In the genomic region with DNA sequence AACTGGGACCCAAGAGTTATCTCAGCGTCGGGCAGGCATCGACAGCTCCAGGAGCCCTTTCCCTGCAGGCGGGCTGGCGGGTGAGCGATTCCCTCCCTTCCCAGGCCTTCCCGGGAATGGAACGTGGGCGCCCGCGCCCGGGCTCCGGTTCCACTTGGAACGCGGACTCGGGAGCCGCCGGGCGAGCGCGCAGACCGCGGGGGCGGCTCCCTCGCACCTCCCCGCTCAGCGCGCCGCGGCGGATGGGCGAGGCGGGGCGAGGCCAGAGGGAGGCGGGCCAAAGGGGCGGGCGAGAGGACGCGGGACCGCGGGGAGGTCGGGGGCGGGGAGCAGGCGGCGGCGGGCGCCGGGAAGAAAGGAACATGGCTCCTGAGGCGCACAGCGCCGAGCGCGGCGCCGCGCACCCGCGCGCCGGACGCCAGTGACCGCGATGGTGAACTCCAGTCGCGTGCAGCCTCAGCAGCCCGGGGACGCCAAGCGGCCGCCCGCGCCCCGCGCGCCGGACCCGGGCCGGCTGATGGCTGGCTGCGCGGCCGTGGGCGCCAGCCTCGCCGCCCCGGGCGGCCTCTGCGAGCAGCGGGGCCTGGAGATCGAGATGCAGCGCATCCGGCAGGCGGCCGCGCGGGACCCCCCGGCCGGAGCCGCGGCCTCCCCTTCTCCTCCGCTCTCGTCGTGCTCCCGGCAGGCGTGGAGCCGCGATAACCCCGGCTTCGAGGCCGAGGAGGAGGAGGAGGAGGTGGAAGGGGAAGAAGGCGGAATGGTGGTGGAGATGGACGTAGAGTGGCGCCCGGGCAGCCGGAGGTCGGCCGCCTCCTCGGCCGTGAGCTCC, we compare ENCODE assay signal across 8 cellular contexts. TPM values are rescaled to one million over a fixed set of nuclear protein-coding genes. Genes with fewer than 3 reads are reported as not detected.
DNase-seq lines count a peak whose midpoint lies in the region; ATAC-seq and TF ChIP-seq lines count a peak whose summit lies in the region.

A gene (plus strand): TSS at position 332 of the 829 bp plus-strand sequence. CDS start 99 bp downstream, at position 431.

- H3K9ac ChIP-seq in GM23248 = peak within 1 kb of the TSS; percentile 83

- POLR2A ChIA-PET in T-cell (lab: Charles Lee) = no interaction called here

- H3K4me1 ChIP-seq in GM23248 (ENCODE audit: insufficient read depth) (peaks cover 59% of the 10 kb centered on the region), heart right ventricle (peaks cover 7 to 54% (median 35%) of the 10 kb centered on the region in 9 donors), upper lobe of right lung (peaks cover 32% of the 10 kb centered on the region)

- peaks cover 7% of the 10 kb centered on the region; the same call in 1 of the 2 replicates for H4K20me1 ChIP-seq in GM23248 (ENCODE audit: insufficient read depth)

- peak within 1 kb of the TSS; percentile 88 for H3K4me2 ChIP-seq in GM23248 (ENCODE audit: unreplicated experiment)

- H3K4me1 Mint-ChIP-seq in T-cell (peaks cover 29 to 32% (median 29%) of the 10 kb centered on the region in 3 donors), progenitor cell of endocrine pancreas (ENCODE audit: low read depth) (peaks cover 19% of the 10 kb centered on the region)

- H3K36me3 ChIP-seq in GM23248 (ENCODE audit: low read depth) (no peaks in the 10 kb centered on the region), heart right ventricle (no peaks in the 10 kb centered on the region), upper lobe of right lung (no peaks in the 10 kb centered on the region)

- H3K36me3 Mint-ChIP-seq in T-cell (no peaks in the 10 kb centered on the region), progenitor cell of endocrine pancreas (ENCODE audit: insufficient read depth) (peaks cover 2% of the 10 kb centered on the region)

- H3K27ac Mint-ChIP-seq in T-cell = peak within 1 kb of the TSS in 1 of 2 donors; percentile 29
- peak within 1 kb of the TSS; percentile 69 for H3K27ac Mint-ChIP-seq in progenitor cell of endocrine pancreas

- H3K27me3 Mint-ChIP-seq in T-cell (peaks cover 0 to 13% of the 10 kb centered on the region in 2 donors), progenitor cell of endocrine pancreas (peaks cover 36% of the 10 kb centered on the region)

- H3K27me3 ChIP-seq in GM23248 (replicated peaks; ENCODE audit: insufficient read depth) (no peaks in the 10 kb centered on the region), heart right ventricle (no peaks in the 10 kb centered on the region), upper lobe of right lung (no peaks in the 10 kb centered on the region)

- intact Hi-C loops in heart right ventricle (cut with DNase I) (no loop called here), upper lobe of right lung (cut with DNase I) (no loop called here)

- no peaks in the 10 kb centered on the region for H3K9me2 ChIP-seq in GM23248 (ENCODE audit: insufficient read depth)

- H3K9me3 ChIP-seq in GM23248 (ENCODE audit: low read depth) = no peaks in the 10 kb centered on the region
- H3K9me3 ChIP-seq in heart right ventricle = no peaks in the 10 kb centered on the region
- H3K9me3 ChIP-seq in upper lobe of right lung = no peaks in the 10 kb centered on the region

- TF ChIP-seq CTCF in heart right ventricle (IDR thresholded peaks at IDR 0.05) = no peak
- no peak for TF ChIP-seq CTCF in progenitor cell of endocrine pancreas (IDR thresholded peaks at IDR 0.05; ENCODE audit: unreplicated experiment)
- TF ChIP-seq CTCF in upper lobe of right lung (IDR thresholded peaks at IDR 0.05) = no peak

- ATAC-seq in T-cell (replicated peaks in 1 of 4) = peak; percentile 95
- ATAC-seq in heart right ventricle = peak; percentile 94 to 98 (median 97)
- peak; percentile 98 for ATAC-seq in upper lobe of right lung

- peak within 1 kb of the TSS; percentile 86 to 94 (median 94) for H3K4me3 Mint-ChIP-seq in T-cell
- H3K4me3 Mint-ChIP-seq in progenitor cell of endocrine pancreas (ENCODE audit: low read depth) = peak within 1 kb of the TSS; percentile 88

- DNase-seq in GF-D8 (lab: John Stamatoyannopoulos, UW) = peak; percentile 9
- DNase-seq in GM23248 = peak; percentile 93
- DNase-seq in LHCN-M2 (ENCODE audit: low read depth) = peak; percentile 77
- peak; percentile 8 to 70 (median 52) for DNase-seq in T-cell
- peak; percentile 89 to 91 for DNase-seq in heart right ventricle
- DNase-seq in progenitor cell of endocrine pancreas (ENCODE audit: low spot score, unreplicated experiment) = peak; percentile 55
- DNase-seq in upper lobe of right lung = peak; percentile 93

- in situ Hi-C loops in GM23248 (cut with MboI) = no loop called here

- H2AFZ ChIP-seq in GM23248 = peak within 1 kb of the TSS; percentile 78

- peaks cover 44% of the 10 kb centered on the region for H3K79me2 ChIP-seq in GM23248 (ENCODE audit: insufficient read depth)

- H3K27ac ChIP-seq in GM23248 = peak within 1 kb of the TSS; percentile 55
- peak within 1 kb of the TSS; percentile 19 for H3K27ac ChIP-seq in adipose tissue (ENCODE audit: low read depth, low read length)
- peak within 1 kb of the TSS; percentile 51 to 87 (median 83) for H3K27ac ChIP-seq in heart right ventricle
- peak within 1 kb of the TSS; percentile 60 for H3K27ac ChIP-seq in upper lobe of right lung

- CTCF ChIA-PET in T-cell (lab: Charles Lee) = no interaction called here

- H3K9me3 Mint-ChIP-seq in T-cell (no peaks in the 10 kb centered on the region), progenitor cell of endocrine pancreas (ENCODE audit: low read depth) (no peaks in the 10 kb centered on the region)

- peaks cover 50% of the 10 kb centered on the region for H3F3A ChIP-seq in GM23248 (ENCODE audit: insufficient read depth)

- WGBS in GM23248 (ENCODE audit: low coverage in 1 of 2, low lambda C conversion rate in 2 of 2, missing lambda C conversion rate in 2 of 2), 2 experiments = 1 to 2% methylated on average over 66 to 75 of the region's 117 CpGs
- WGBS in adipose tissue, 3 donors = 0 to 1% (median 1%) methylated on average over 36 to 116 of the region's 117 CpGs
- 1% methylated on average over 99 to 113 of the region's 117 CpGs for WGBS in heart right ventricle, 2 donors

- H3K4me3 ChIP-seq in GM23248 (peak within 1 kb of the TSS; percentile 87), heart right ventricle (peak within 1 kb of the TSS; percentile 73 to 92 (median 80)), upper lobe of right lung (peak within 1 kb of the TSS; percentile 77)

RNA-seq across cellular contexts. Expression of the gene that starts here (rescaled TPM):
- total RNA-seq in GM23248 (2014; rRNA removed; shearing (Covaris generic)) = 125 and 136 TPM in 2 replicates
- polyA plus RNA-seq in GM23248 (2016; fragmentation: Nextera tagmentation; extraction: Ambion mirVana) = 33.0 and 35.0 TPM in 2 replicates
- 42.1 and 57.7 TPM in 2 replicates for total RNA-seq in LHCN-M2 (2014; rRNA removed)
- polyA plus RNA-seq in LHCN-M2 (2012) = 32.7 TPM
- 10 to 100 TPM in 1 of 5 donors, 1 to 10 TPM in 4; 6.8 to 17.4 (median 7.5) TPM for total RNA-seq in T-cell
- 10 to 100 TPM in 2 of 3 donors, 1 to 10 TPM in 1; 7.3 to 26.2 (median 17.8) TPM for polyA plus RNA-seq in adipose tissue
- 10 to 100 TPM; 11.3 to 21.5 (median 14.5) TPM for total RNA-seq in heart right ventricle
- polyA plus RNA-seq in heart right ventricle = 10 to 100 TPM in 1 of 2 donors, 1 to 10 TPM in 1; 6.5 to 11.8 TPM
- 40.3 and 41.1 TPM in 2 replicates for total RNA-seq in progenitor cell of endocrine pancreas
- 37.8 TPM for total RNA-seq in upper lobe of right lung

Comparison
In these comparisons a context has a peak if more than half of its experiments do, and no peak if none do; other contexts are left out.
1. Peak in every context shown above with its lines: DNase-seq, ATAC-seq, H3K4me3 ChIP-seq and H3K27ac ChIP-seq.
2. DNase-seq: peak in every context shown above with its lines; median percentile 93 in GM23248; 93 in upper lobe of right lung; 90 in heart right ventricle; 77 in LHCN-M2; 55 in progenitor cell of endocrine pancreas; 52 in T-cell; 9 in GF-D8.
3. H3K27ac ChIP-seq: peak in every context shown above with its lines; median percentile 83 in heart right ventricle; 60 in upper lobe of right lung; 55 in GM23248; 19 in adipose tissue.